In genomic region chr5:158880514-158881001, GRCh38 we compare ENCODE assay signal across 13 cellular contexts.
DNase-seq lines count a peak whose midpoint lies in the region; TF ChIP-seq lines count a peak whose summit lies in the region.
"Had no signal": no experiment of that assay in that cellular context is flagged by ENCODE, and none has a peak within 500 bp of the region (broad histone marks: within the 10 kb centered on the region; RNA-seq: fewer than 3 reads in every experiment).

No MANE protein-coding gene starts in this region.

- no peak for TF ChIP-seq CTCF in endodermal cell (conservative IDR thresholded peaks at IDR 0.05)
- TF ChIP-seq CTCF in colonic mucosa (IDR thresholded peaks at IDR 0.05): no peak
- no peak for TF ChIP-seq CTCF in transverse colon (IDR thresholded peaks at IDR 0.05)

- H3K9me3 Mint-ChIP-seq in activated naive CD4-positive, alpha-beta T cell treated with anti-CD3 and anti-CD28 coated beads for 36 hours: no peaks in the 10 kb centered on the region
- H3K9me3 Mint-ChIP-seq in endodermal cell: no peaks in the 10 kb centered on the region

- in situ Hi-C loops in ACHN (cut with HindIII; ENCODE audit: low pct_ligation_motif_present, low pct_unique_long_range_greater_than_20kb, low sequenced_read_pairs): no loop called here
- in situ Hi-C loops in transverse colon (cut with MboI; ENCODE audit: low pct_ligation_motif_present in 1 of 4, low pct_unique_long_range_greater_than_20kb in 1 of 4, low sequenced_read_pairs in 3 of 4): no loop called here

- H3K4me1 ChIP-seq in endodermal cell (ENCODE audit: control insufficient read depth, insufficient read depth, low read length): no peaks in the 10 kb centered on the region
- H3K4me1 ChIP-seq in subcutaneous abdominal adipose tissue (ENCODE audit: control insufficient read depth in 5 of 5, insufficient read depth in 5 of 5, low read length in 5 of 5): peaks cover 5 to 85% (median 68%) of the 10 kb centered on the region in 5 donors
- H3K4me1 ChIP-seq in colonic mucosa: no peaks in the 10 kb centered on the region
- peaks cover 0 to 6% (median 4%) of the 10 kb centered on the region in 4 donors for H3K4me1 ChIP-seq in transverse colon

- peak overlapping the region; percentile 85 for H3K27ac ChIP-seq in endodermal cell (ENCODE audit: low read depth, low read length)
- peak overlapping the region; percentile 84 for H3K27ac ChIP-seq in subcutaneous abdominal adipose tissue (ENCODE audit: low read depth, low read length)
- no peak overlapping the region for H3K27ac ChIP-seq in colonic mucosa
- no peak overlapping the region for H3K27ac ChIP-seq in transverse colon
- H3K27ac ChIP-seq: lower lobe of right lung, psoas muscle had no signal

- no peaks in the 10 kb centered on the region for H3K36me3 ChIP-seq in endodermal cell (ENCODE audit: control insufficient read depth, insufficient read depth, low read length)
- peaks cover 0 to 7% (median 3%) of the 10 kb centered on the region in 5 donors for H3K36me3 ChIP-seq in subcutaneous abdominal adipose tissue (ENCODE audit: control insufficient read depth in 5 of 5, insufficient read depth in 5 of 5, low read length in 5 of 5)
- no peaks in the 10 kb centered on the region for H3K36me3 ChIP-seq in colonic mucosa
- H3K36me3 ChIP-seq in transverse colon: no peaks in the 10 kb centered on the region
- H3K36me3 ChIP-seq: lower lobe of right lung had no signal

- peaks cover 28% of the 10 kb centered on the region for H3K4me1 Mint-ChIP-seq in activated naive CD4-positive, alpha-beta T cell treated with anti-CD3 and anti-CD28 coated beads for 36 hours (ENCODE audit: low read depth)
- H3K4me1 Mint-ChIP-seq in endodermal cell: peaks cover 14% of the 10 kb centered on the region

- H3K4me3 Mint-ChIP-seq in activated naive CD4-positive, alpha-beta T cell treated with anti-CD3 and anti-CD28 coated beads for 36 hours: no peak overlapping the region
- no peak overlapping the region for H3K4me3 Mint-ChIP-seq in endodermal cell

- intact Hi-C loops in activated naive CD4-positive, alpha-beta T cell treated with anti-CD3 and anti-CD28 coated beads for 36 hours (cut with micrococcal nuclease): no loop called here
- intact Hi-C loops in colonic mucosa (cut with DNase I) (no loop called here), transverse colon (cut with DNase I; ENCODE audit: low total_unique reads) (no loop called here)

- DNase-seq in activated naive CD4-positive, alpha-beta T cell treated with anti-CD3 and anti-CD28 coated beads for 36 hours: peak; percentile 32
- DNase-seq in activated naive CD4-positive, alpha-beta T cell treated with Interleukin-2 at 50 U/mL for 16 hours: no peak
- DNase-seq in NCI-H526 (lab: John Stamatoyannopoulos, UW) (peak; percentile 75 to 84), endodermal cell (no peak), ACHN (no peak), colonic mucosa (no peak), transverse colon (no peak)
- DNase-seq: effector CD8-positive, alpha-beta T cell; lower lobe of right lung; NCI-H69; psoas muscle; SW 1271 had no signal

- H3K27me3 Mint-ChIP-seq in activated naive CD4-positive, alpha-beta T cell treated with anti-CD3 and anti-CD28 coated beads for 36 hours (ENCODE audit: low read depth): no peaks in the 10 kb centered on the region
- H3K27me3 Mint-ChIP-seq in endodermal cell (ENCODE audit: insufficient read depth): peaks cover 2% of the 10 kb centered on the region

- CTCF ChIA-PET in activated naive CD4-positive, alpha-beta T cell treated with anti-CD3 and anti-CD28 coated beads for 36 hours (lab: Charles Lee): no interaction called here

- H3K9ac ChIP-seq in endodermal cell (ENCODE audit: extremely low read depth, low read length, poor library complexity, severe bottlenecking) (no peak overlapping the region), subcutaneous abdominal adipose tissue (ENCODE audit: low read length in 5 of 5) (peak overlapping the region in 2 of 5 donors; percentile 11 to 53), colonic mucosa (ENCODE audit: low read depth in 2 of 2, low read length in 2 of 2) (no peak overlapping the region)

- no peaks in the 10 kb centered on the region for H3K36me3 Mint-ChIP-seq in activated naive CD4-positive, alpha-beta T cell treated with anti-CD3 and anti-CD28 coated beads for 36 hours (ENCODE audit: low read depth)
- H3K36me3 Mint-ChIP-seq in endodermal cell (ENCODE audit: low read depth): no peaks in the 10 kb centered on the region

- H3K27ac Mint-ChIP-seq in activated naive CD4-positive, alpha-beta T cell treated with anti-CD3 and anti-CD28 coated beads for 36 hours: peak overlapping the region; percentile 44
- H3K27ac Mint-ChIP-seq in endodermal cell: no peak overlapping the region

- no peak for TF ChIP-seq POLR2A in transverse colon (IDR thresholded peaks at IDR 0.05)

- no peaks in the 10 kb centered on the region for H3K9me3 ChIP-seq in endodermal cell (ENCODE audit: control insufficient read depth, low read length)
- no peaks in the 10 kb centered on the region for H3K9me3 ChIP-seq in subcutaneous abdominal adipose tissue (ENCODE audit: control insufficient read depth in 5 of 5, low read length in 5 of 5)
- no peaks in the 10 kb centered on the region for H3K9me3 ChIP-seq in colonic mucosa
- no peaks in the 10 kb centered on the region for H3K9me3 ChIP-seq in transverse colon
- H3K9me3 ChIP-seq: lower lobe of right lung, psoas muscle had no signal

- H3K27me3 ChIP-seq in endodermal cell (ENCODE audit: control insufficient read depth, insufficient read depth, low read length, poor library complexity, severe bottlenecking): no peaks in the 10 kb centered on the region
- H3K27me3 ChIP-seq in subcutaneous abdominal adipose tissue (ENCODE audit: control insufficient read depth in 5 of 5, insufficient read depth in 4 of 5, low read length in 5 of 5): no peaks in the 10 kb centered on the region
- no peaks in the 10 kb centered on the region for H3K27me3 ChIP-seq in colonic mucosa
- H3K27me3 ChIP-seq in transverse colon: no peaks in the 10 kb centered on the region

- TF ChIP-seq EP300 in transverse colon (IDR thresholded peaks at IDR 0.05; ENCODE audit: low read depth): no peak

- H3K4me3 ChIP-seq in endodermal cell (ENCODE audit: low read length) (no peak overlapping the region), subcutaneous abdominal adipose tissue (ENCODE audit: low read depth in 1 of 5, low read length in 5 of 5) (no peak overlapping the region), colonic mucosa (no peak overlapping the region), transverse colon (no peak overlapping the region)
- H3K4me3 ChIP-seq: lower lobe of right lung, psoas muscle had no signal

- 61 to 84% methylated on average over 3 to 8 of the region's 8 CpGs for WGBS in endodermal cell (ENCODE audit: insufficient coverage in 1 of 2, insufficient read length in 1 of 2), 2 experiments
- WGBS in transverse colon (ENCODE audit: low coverage in 1 of 2), 2 donors: 62 to 83% methylated on average over 8 of the region's 8 CpGs

Comparison
In these comparisons a context has a peak if more than half of its experiments do, and no peak if none do; other contexts are left out.
1. DNase-seq: peak in activated naive CD4-positive, alpha-beta T cell treated with anti-CD3 and anti-CD28 coated beads for 36 hours (single experiment) and NCI-H526 (2 of 2); none in activated naive CD4-positive, alpha-beta T cell treated with Interleukin-2 at 50 U/mL for 16 hours (single experiment), endodermal cell (single experiment), ACHN (single experiment), colonic mucosa (single experiment) and transverse colon (single experiment).
2. H3K27ac ChIP-seq: peak in endodermal cell (single experiment) and subcutaneous abdominal adipose tissue (single experiment); none in colonic mucosa (single experiment) and transverse colon (0 of 4).